Comparison of ENCODE assay signal across 1 cellular context in the genomic region with DNA sequence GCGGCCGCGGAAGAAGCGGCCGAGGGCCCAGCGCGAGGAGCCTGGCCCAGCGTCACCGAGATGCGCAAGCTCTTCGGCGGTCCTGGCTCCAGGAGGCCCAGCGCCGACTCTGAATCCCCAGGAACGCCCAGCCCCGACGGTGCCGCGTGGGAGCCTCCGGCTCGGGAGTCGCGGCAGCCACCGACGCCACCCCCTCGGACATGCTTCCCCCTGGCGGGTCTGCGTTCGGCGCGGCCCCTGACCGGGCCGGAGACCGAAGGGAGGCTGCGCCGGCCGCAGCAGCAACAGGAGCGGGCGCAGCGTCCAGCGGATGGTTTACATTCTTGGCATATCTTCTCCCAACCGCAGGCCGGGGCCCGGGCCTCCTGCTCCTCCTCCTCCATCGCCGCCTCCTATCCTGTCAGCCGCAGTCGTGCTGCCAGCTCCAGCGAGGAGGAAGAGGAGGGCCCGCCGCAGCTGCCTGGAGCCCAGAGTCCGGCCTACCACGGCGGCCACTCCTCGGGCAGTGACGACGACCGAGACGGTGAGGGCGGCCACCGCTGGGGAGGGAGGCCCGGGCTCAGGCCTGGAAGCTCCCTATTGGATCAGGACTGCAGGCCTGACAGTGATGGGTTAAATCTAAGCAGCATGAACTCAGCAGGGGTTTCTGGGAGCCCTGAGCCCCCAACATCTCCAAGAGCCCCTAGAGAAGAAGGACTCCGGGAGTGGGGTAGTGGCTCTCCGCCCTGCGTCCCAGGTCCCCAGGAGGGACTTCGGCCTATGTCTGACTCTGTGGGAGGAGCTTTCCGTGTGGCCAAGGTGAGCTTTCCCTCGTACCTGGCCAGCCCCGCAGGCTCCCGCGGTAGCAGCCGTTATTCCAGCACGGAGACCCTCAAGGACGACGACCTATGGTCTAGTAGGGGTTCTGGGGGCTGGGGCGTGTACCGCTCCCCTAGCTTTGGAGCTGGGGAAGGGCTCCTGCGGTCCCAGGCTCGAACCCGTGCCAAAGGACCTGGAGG.
A peak's percentile ranks its signal among the peaks of the same experiment; 100 is the strongest.
TF ChIP-seq lines count a peak whose summit lies in the region.

No MANE protein-coding gene starts in this region.

TF ChIP-seq in HepG2, 621 proteins besides CTCF, POLR2A, EP300 and RAD21 (continued from another document and continues in another):
- TF ChIP-seq, protein P1, sequence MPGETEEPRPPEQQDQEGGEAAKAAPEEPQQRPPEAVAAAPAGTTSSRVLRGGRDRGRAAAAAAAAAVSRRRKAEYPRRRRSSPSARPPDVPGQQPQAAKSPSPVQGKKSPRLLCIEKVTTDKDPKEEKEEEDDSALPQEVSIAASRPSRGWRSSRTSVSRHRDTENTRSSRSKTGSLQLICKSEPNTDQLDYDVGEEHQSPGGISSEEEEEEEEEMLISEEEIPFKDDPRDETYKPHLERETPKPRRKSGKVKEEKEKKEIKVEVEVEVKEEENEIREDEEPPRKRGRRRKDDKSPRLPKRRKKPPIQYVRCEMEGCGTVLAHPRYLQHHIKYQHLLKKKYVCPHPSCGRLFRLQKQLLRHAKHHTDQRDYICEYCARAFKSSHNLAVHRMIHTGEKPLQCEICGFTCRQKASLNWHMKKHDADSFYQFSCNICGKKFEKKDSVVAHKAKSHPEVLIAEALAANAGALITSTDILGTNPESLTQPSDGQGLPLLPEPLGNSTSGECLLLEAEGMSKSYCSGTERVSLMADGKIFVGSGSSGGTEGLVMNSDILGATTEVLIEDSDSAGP (CRISPR knock-in tag; IDR thresholded peaks at IDR 0.05; ENCODE audit: borderline replicate concordance): peak; percentile 93
- TF ChIP-seq, protein P2, sequence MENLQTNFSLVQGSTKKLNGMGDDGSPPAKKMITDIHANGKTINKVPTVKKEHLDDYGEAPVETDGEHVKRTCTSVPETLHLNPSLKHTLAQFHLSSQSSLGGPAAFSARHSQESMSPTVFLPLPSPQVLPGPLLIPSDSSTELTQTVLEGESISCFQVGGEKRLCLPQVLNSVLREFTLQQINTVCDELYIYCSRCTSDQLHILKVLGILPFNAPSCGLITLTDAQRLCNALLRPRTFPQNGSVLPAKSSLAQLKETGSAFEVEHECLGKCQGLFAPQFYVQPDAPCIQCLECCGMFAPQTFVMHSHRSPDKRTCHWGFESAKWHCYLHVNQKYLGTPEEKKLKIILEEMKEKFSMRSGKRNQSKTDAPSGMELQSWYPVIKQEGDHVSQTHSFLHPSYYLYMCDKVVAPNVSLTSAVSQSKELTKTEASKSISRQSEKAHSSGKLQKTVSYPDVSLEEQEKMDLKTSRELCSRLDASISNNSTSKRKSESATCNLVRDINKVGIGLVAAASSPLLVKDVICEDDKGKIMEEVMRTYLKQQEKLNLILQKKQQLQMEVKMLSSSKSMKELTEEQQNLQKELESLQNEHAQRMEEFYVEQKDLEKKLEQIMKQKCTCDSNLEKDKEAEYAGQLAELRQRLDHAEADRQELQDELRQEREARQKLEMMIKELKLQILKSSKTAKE (CRISPR knock-in tag; IDR thresholded peaks at IDR 0.05; ENCODE audit: borderline replicate concordance): peak; percentile 81; the same call in 1 of the 2 replicates
- TF ChIP-seq, protein P3, sequence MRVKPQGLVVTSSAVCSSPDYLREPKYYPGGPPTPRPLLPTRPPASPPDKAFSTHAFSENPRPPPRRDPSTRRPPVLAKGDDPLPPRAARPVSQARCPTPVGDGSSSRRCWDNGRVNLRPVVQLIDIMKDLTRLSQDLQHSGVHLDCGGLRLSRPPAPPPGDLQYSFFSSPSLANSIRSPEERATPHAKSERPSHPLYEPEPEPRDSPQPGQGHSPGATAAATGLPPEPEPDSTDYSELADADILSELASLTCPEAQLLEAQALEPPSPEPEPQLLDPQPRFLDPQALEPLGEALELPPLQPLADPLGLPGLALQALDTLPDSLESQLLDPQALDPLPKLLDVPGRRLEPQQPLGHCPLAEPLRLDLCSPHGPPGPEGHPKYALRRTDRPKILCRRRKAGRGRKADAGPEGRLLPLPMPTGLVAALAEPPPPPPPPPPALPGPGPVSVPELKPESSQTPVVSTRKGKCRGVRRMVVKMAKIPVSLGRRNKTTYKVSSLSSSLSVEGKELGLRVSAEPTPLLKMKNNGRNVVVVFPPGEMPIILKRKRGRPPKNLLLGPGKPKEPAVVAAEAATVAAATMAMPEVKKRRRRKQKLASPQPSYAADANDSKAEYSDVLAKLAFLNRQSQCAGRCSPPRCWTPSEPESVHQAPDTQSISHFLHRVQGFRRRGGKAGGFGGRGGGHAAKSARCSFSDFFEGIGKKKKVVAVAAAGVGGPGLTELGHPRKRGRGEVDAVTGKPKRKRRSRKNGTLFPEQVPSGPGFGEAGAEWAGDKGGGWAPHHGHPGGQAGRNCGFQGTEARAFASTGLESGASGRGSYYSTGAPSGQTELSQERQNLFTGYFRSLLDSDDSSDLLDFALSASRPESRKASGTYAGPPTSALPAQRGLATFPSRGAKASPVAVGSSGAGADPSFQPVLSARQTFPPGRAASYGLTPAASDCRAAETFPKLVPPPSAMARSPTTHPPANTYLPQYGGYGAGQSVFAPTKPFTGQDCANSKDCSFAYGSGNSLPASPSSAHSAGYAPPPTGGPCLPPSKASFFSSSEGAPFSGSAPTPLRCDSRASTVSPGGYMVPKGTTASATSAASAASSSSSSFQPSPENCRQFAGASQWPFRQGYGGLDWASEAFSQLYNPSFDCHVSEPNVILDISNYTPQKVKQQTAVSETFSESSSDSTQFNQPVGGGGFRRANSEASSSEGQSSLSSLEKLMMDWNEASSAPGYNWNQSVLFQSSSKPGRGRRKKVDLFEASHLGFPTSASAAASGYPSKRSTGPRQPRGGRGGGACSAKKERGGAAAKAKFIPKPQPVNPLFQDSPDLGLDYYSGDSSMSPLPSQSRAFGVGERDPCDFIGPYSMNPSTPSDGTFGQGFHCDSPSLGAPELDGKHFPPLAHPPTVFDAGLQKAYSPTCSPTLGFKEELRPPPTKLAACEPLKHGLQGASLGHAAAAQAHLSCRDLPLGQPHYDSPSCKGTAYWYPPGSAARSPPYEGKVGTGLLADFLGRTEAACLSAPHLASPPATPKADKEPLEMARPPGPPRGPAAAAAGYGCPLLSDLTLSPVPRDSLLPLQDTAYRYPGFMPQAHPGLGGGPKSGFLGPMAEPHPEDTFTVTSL (CRISPR knock-in tag; IDR thresholded peaks at IDR 0.05; ENCODE audit: borderline replicate concordance): peak; percentile 61; the same call in 1 of the 2 replicates
- peak; percentile 62; the same call in 1 of the 2 replicates for TF ChIP-seq SALL1 (CRISPR knock-in tag; IDR thresholded peaks at IDR 0.05)
- TF ChIP-seq CREM (IDR thresholded peaks at IDR 0.05): peak; percentile 19; the same call in 1 of the 2 replicates
- TF ChIP-seq CREM (CRISPR knock-in tag; IDR thresholded peaks at IDR 0.05): no peak
- peak; percentile 58 for TF ChIP-seq ZMYM4 (CRISPR knock-in tag; IDR thresholded peaks at IDR 0.05)
- TF ChIP-seq, protein P4, sequence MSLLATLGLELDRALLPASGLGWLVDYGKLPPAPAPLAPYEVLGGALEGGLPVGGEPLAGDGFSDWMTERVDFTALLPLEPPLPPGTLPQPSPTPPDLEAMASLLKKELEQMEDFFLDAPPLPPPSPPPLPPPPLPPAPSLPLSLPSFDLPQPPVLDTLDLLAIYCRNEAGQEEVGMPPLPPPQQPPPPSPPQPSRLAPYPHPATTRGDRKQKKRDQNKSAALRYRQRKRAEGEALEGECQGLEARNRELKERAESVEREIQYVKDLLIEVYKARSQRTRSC (CRISPR knock-in tag; IDR thresholded peaks at IDR 0.05; ENCODE audit: low read depth): no peak
- TF ChIP-seq, protein P5, sequence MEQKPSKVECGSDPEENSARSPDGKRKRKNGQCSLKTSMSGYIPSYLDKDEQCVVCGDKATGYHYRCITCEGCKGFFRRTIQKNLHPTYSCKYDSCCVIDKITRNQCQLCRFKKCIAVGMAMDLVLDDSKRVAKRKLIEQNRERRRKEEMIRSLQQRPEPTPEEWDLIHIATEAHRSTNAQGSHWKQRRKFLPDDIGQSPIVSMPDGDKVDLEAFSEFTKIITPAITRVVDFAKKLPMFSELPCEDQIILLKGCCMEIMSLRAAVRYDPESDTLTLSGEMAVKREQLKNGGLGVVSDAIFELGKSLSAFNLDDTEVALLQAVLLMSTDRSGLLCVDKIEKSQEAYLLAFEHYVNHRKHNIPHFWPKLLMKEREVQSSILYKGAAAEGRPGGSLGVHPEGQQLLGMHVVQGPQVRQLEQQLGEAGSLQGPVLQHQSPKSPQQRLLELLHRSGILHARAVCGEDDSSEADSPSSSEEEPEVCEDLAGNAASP (CRISPR knock-in tag; IDR thresholded peaks at IDR 0.05; ENCODE audit: borderline replicate concordance): peak; percentile 22; the same call in 1 of the 2 replicates
- TF ChIP-seq ZNF263 (CRISPR knock-in tag; IDR thresholded peaks at IDR 0.05): peak; percentile 89
- peak; percentile 76; the same call in 1 of the 2 replicates for TF ChIP-seq TBP (CRISPR knock-in tag; IDR thresholded peaks at IDR 0.05)
- peak; percentile 81 for TF ChIP-seq ISL2 (CRISPR knock-in tag; IDR thresholded peaks at IDR 0.05)
- TF ChIP-seq TEAD2 (CRISPR knock-in tag; IDR thresholded peaks at IDR 0.05): peak; percentile 53; the same call in 1 of the 2 replicates
- 0 out of 2 replicates have a peak, but pooled peaks have one; percentile 31 for TF ChIP-seq ZFP62 (CRISPR knock-in tag; IDR thresholded peaks at IDR 0.05)
- TF ChIP-seq, protein P6, sequence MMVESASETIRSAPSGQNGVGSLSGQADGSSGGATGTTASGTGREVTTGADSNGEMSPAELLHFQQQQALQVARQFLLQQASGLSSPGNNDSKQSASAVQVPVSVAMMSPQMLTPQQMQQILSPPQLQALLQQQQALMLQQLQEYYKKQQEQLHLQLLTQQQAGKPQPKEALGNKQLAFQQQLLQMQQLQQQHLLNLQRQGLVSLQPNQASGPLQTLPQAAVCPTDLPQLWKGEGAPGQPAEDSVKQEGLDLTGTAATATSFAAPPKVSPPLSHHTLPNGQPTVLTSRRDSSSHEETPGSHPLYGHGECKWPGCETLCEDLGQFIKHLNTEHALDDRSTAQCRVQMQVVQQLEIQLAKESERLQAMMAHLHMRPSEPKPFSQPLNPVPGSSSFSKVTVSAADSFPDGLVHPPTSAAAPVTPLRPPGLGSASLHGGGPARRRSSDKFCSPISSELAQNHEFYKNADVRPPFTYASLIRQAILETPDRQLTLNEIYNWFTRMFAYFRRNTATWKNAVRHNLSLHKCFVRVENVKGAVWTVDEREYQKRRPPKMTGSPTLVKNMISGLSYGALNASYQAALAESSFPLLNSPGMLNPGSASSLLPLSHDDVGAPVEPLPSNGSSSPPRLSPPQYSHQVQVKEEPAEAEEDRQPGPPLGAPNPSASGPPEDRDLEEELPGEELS (CRISPR knock-in tag; IDR thresholded peaks at IDR 0.05): peak; percentile 67
- TF ChIP-seq ZNF335 (CRISPR knock-in tag; IDR thresholded peaks at IDR 0.05): no peak
- peak; percentile 35; the same call in 1 of the 2 replicates for TF ChIP-seq ZNF768 (CRISPR knock-in tag; IDR thresholded peaks at IDR 0.05)
- TF ChIP-seq GZF1 (CRISPR knock-in tag; IDR thresholded peaks at IDR 0.05): peak; percentile 67; the same call in 1 of the 2 replicates
- TF ChIP-seq TGIF2 (CRISPR knock-in tag; IDR thresholded peaks at IDR 0.05): peak; percentile 87
- TF ChIP-seq RELA (CRISPR knock-in tag; IDR thresholded peaks at IDR 0.05): 0 out of 2 replicates have a peak, but pooled peaks have one; percentile 46
- TF ChIP-seq SMAD9 (CRISPR knock-in tag; IDR thresholded peaks at IDR 0.05): 0 out of 2 replicates have a peak, but pooled peaks have one; percentile 66
- no peak; the same call in 1 of the 2 replicates for TF ChIP-seq ZNF350 (CRISPR knock-in tag; IDR thresholded peaks at IDR 0.05; ENCODE audit: borderline replicate concordance, low read depth)
- no peak for TF ChIP-seq ZNF101 (CRISPR knock-in tag; IDR thresholded peaks at IDR 0.05; ENCODE audit: borderline replicate concordance, low read depth)
- TF ChIP-seq, protein P7, sequence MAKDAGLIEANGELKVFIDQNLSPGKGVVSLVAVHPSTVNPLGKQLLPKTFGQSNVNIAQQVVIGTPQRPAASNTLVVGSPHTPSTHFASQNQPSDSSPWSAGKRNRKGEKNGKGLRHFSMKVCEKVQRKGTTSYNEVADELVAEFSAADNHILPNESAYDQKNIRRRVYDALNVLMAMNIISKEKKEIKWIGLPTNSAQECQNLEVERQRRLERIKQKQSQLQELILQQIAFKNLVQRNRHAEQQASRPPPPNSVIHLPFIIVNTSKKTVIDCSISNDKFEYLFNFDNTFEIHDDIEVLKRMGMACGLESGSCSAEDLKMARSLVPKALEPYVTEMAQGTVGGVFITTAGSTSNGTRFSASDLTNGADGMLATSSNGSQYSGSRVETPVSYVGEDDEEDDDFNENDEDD (CRISPR knock-in tag; IDR thresholded peaks at IDR 0.05; ENCODE audit: borderline replicate concordance): peak; percentile 8; the same call in 1 of the 2 replicates
- TF ChIP-seq, protein P8, sequence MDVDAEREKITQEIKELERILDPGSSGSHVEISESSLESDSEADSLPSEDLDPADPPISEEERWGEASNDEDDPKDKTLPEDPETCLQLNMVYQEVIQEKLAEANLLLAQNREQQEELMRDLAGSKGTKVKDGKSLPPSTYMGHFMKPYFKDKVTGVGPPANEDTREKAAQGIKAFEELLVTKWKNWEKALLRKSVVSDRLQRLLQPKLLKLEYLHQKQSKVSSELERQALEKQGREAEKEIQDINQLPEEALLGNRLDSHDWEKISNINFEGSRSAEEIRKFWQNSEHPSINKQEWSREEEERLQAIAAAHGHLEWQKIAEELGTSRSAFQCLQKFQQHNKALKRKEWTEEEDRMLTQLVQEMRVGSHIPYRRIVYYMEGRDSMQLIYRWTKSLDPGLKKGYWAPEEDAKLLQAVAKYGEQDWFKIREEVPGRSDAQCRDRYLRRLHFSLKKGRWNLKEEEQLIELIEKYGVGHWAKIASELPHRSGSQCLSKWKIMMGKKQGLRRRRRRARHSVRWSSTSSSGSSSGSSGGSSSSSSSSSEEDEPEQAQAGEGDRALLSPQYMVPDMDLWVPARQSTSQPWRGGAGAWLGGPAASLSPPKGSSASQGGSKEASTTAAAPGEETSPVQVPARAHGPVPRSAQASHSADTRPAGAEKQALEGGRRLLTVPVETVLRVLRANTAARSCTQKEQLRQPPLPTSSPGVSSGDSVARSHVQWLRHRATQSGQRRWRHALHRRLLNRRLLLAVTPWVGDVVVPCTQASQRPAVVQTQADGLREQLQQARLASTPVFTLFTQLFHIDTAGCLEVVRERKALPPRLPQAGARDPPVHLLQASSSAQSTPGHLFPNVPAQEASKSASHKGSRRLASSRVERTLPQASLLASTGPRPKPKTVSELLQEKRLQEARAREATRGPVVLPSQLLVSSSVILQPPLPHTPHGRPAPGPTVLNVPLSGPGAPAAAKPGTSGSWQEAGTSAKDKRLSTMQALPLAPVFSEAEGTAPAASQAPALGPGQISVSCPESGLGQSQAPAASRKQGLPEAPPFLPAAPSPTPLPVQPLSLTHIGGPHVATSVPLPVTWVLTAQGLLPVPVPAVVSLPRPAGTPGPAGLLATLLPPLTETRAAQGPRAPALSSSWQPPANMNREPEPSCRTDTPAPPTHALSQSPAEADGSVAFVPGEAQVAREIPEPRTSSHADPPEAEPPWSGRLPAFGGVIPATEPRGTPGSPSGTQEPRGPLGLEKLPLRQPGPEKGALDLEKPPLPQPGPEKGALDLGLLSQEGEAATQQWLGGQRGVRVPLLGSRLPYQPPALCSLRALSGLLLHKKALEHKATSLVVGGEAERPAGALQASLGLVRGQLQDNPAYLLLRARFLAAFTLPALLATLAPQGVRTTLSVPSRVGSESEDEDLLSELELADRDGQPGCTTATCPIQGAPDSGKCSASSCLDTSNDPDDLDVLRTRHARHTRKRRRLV (CRISPR knock-in tag; IDR thresholded peaks at IDR 0.05): no peak
- TF ChIP-seq, protein P9, sequence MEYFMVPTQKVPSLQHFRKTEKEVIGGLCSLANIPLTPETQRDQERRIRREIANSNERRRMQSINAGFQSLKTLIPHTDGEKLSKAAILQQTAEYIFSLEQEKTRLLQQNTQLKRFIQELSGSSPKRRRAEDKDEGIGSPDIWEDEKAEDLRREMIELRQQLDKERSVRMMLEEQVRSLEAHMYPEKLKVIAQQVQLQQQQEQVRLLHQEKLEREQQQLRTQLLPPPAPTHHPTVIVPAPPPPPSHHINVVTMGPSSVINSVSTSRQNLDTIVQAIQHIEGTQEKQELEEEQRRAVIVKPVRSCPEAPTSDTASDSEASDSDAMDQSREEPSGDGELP (IDR thresholded peaks at IDR 0.05; ENCODE audit: borderline replicate concordance, low read depth): peak; percentile 55; the same call in 1 of the 2 replicates
- peak; percentile 70; the same call in 1 of the 2 replicates for TF ChIP-seq FOXJ3 (CRISPR knock-in tag; IDR thresholded peaks at IDR 0.05; ENCODE audit: borderline replicate concordance)
- no peak for TF ChIP-seq ZNF253 (CRISPR knock-in tag; IDR thresholded peaks at IDR 0.05; ENCODE audit: borderline replicate concordance)
